Comparison of ENCODE assay signal across 1 cellular context in genomic region chr5:135493406-135494180, GRCh38.
TF ChIP-seq lines count a peak whose summit lies in the region.

No MANE protein-coding gene starts in this region.

TF ChIP-seq in GM23338, 12 proteins besides CTCF, POLR2A, EP300 and RAD21:
- no peak for TF ChIP-seq ZNF462 (CRISPR knock-in tag; IDR thresholded peaks at IDR 0.05)
- no peak for TF ChIP-seq STAT1 (IDR thresholded peaks at IDR 0.05; ENCODE audit: unreplicated experiment)
- no peak for TF ChIP-seq ZNF114 (CRISPR knock-in tag; IDR thresholded peaks at IDR 0.05)
- TF ChIP-seq ETS1 (IDR thresholded peaks at IDR 0.05): no peak
- TF ChIP-seq REST (IDR thresholded peaks at IDR 0.05; ENCODE audit: unreplicated experiment): no peak
- no peak for TF ChIP-seq CREB1 (CRISPR knock-in tag; IDR thresholded peaks at IDR 0.05; ENCODE audit: low read depth)
- TF ChIP-seq EZH2phosphoT487 (IDR thresholded peaks at IDR 0.05; ENCODE audit: unreplicated experiment): no peak
- no peak for TF ChIP-seq NANOG (IDR thresholded peaks at IDR 0.05; ENCODE audit: borderline replicate concordance)
- no peak for TF ChIP-seq JUNB (IDR thresholded peaks at IDR 0.05; ENCODE audit: unreplicated experiment)
- TF ChIP-seq ZNF331 (CRISPR knock-in tag; IDR thresholded peaks at IDR 0.05; ENCODE audit: low read depth): no peak
- no peak for TF ChIP-seq POLR2AphosphoS5 (IDR thresholded peaks at IDR 0.05; ENCODE audit: low read depth)
TF ChIP-seq in GM23338: peak in this region for 0.
